In the genomic region with DNA sequence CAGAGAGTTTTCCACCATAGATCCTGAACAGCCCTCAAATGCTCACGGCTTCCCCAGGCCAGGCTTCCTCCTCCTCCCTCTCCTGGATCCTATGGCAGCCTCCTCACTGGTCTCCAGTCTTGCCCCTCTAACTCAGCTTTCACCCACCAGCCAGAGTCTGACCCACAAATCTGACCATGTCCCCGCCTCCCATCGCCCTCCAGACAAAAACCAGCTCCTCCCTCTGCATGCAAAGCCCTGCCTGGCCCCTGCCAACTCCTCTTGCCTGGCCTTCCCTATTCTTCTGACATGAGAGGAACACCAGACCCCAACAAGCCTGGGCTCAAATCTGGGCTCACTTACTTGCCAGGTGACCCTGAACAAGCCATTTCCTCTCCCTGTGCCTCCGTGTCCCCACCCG, we compare ENCODE assay signal across 20 cellular contexts. TPM values are rescaled to one million over a fixed set of nuclear protein-coding genes. Genes with fewer than 3 reads are reported as not detected.
A peak's percentile ranks its signal among the peaks of the same experiment; 100 is the strongest.
DNase-seq lines count a peak whose midpoint lies in the region; ATAC-seq and TF ChIP-seq lines count a peak whose summit lies in the region.
"Had no signal": no experiment of that assay in that cellular context is flagged by ENCODE, and none has a peak within 500 bp of the region (broad histone marks: within the 10 kb centered on the region; RNA-seq: fewer than 3 reads in every experiment).

No MANE protein-coding gene starts in this region.

- no peak for DNase-seq in activated naive CD4-positive, alpha-beta T cell treated with anti-CD3 and anti-CD28 coated beads, Interleukin-2, amount 50 U/mL, for 72 hours (ENCODE audit: low spot score in 2 of 2)
- DNase-seq in WTC11 (ENCODE audit: low spot score) (no peak), memory B cell (ENCODE audit: low spot score in 2 of 2) (no peak), medulla oblongata (ENCODE audit: extremely low spot score) (no peak)
- DNase-seq: ACHN; activated CD4-positive, alpha-beta T cell treated with anti-CD3 and anti-CD28 coated beads, Interleukin-2, amount 50 U/mL, for 4 hours; activated naive CD4-positive, alpha-beta T cell treated with Interleukin-2 at 50 U/mL for 16 hours; HFFc6; MM.1S; NCI-H146; SHP77 treated with DMSO at 0.1 percent for 48 hours; stimulated activated CD8-positive, alpha-beta memory T cell treated with anti-CD3 and anti-CD28 coated beads, Interleukin-4, amount 100 ng/mL, for 48 hours; substantia nigra had no signal

- H3K36me3 Mint-ChIP-seq in activated naive CD4-positive, alpha-beta T cell treated with anti-CD3 and anti-CD28 coated beads, Interleukin-2, amount 50 U/mL, for 24 hours: peaks cover 24% of the 10 kb centered on the region
- H3K36me3 Mint-ChIP-seq in activated naive CD4-positive, alpha-beta T cell treated with anti-CD3 and anti-CD28 coated beads, Interleukin-2, amount 50 U/mL, for 72 hours: no peaks in the 10 kb centered on the region
- peaks cover 15% of the 10 kb centered on the region; the same call in 1 of the 2 replicates for H3K36me3 Mint-ChIP-seq in WTC11
- H3K36me3 Mint-ChIP-seq in memory B cell: peaks cover 47% of the 10 kb centered on the region
- peaks cover 78% of the 10 kb centered on the region for H3K36me3 Mint-ChIP-seq in stimulated activated memory B cell treated with anti-CD40 and anti-IgM and Interleukin-4, amounts not matched to agents 10 μg/mL and 1 μg/mL and 100 μg/mL, for 72 hours

- peak overlapping the region; percentile 55 for H3K27ac Mint-ChIP-seq in activated naive CD4-positive, alpha-beta T cell treated with anti-CD3 and anti-CD28 coated beads, Interleukin-2, amount 50 U/mL, for 24 hours
- peak overlapping the region in 1 of 2 donors; percentile 66 for H3K27ac Mint-ChIP-seq in activated naive CD4-positive, alpha-beta T cell treated with anti-CD3 and anti-CD28 coated beads, Interleukin-2, amount 50 U/mL, for 72 hours
- peak overlapping the region; percentile 80 for H3K27ac Mint-ChIP-seq in WTC11
- peak overlapping the region; percentile 45 for H3K27ac Mint-ChIP-seq in memory B cell
- H3K27ac Mint-ChIP-seq in stimulated activated memory B cell treated with anti-CD40 and anti-IgM and Interleukin-4, amounts not matched to agents 10 μg/mL and 1 μg/mL and 100 μg/mL, for 72 hours: peak overlapping the region; percentile 57
- H3K27ac Mint-ChIP-seq: HFFc6 had no signal

- no peak for TF ChIP-seq CTCF in WTC11 (IDR thresholded peaks at IDR 0.05)

- H3K9me3 Mint-ChIP-seq in activated naive CD4-positive, alpha-beta T cell treated with anti-CD3 and anti-CD28 coated beads, Interleukin-2, amount 50 U/mL, for 24 hours: no peaks in the 10 kb centered on the region
- H3K9me3 Mint-ChIP-seq in activated naive CD4-positive, alpha-beta T cell treated with anti-CD3 and anti-CD28 coated beads, Interleukin-2, amount 50 U/mL, for 72 hours: no peaks in the 10 kb centered on the region
- H3K9me3 Mint-ChIP-seq in WTC11 (no peaks in the 10 kb centered on the region), memory B cell (no peaks in the 10 kb centered on the region)
- H3K9me3 Mint-ChIP-seq in stimulated activated memory B cell treated with anti-CD40 and anti-IgM and Interleukin-4, amounts not matched to agents 10 μg/mL and 1 μg/mL and 100 μg/mL, for 72 hours: no peaks in the 10 kb centered on the region
- H3K9me3 Mint-ChIP-seq: HFFc6 had no signal

- H3K4me3 Mint-ChIP-seq in activated naive CD4-positive, alpha-beta T cell treated with anti-CD3 and anti-CD28 coated beads, Interleukin-2, amount 50 U/mL, for 24 hours: no peak overlapping the region
- H3K4me3 Mint-ChIP-seq in WTC11 (peak overlapping the region; percentile 8; the same call in 1 of the 2 replicates), memory B cell (no peak overlapping the region)
- H3K4me3 Mint-ChIP-seq in stimulated activated memory B cell treated with anti-CD40 and anti-IgM and Interleukin-4, amounts not matched to agents 10 μg/mL and 1 μg/mL and 100 μg/mL, for 72 hours: no peak overlapping the region
- H3K4me3 Mint-ChIP-seq: HFFc6 had no signal

- H3K4me1 Mint-ChIP-seq in activated naive CD4-positive, alpha-beta T cell treated with anti-CD3 and anti-CD28 coated beads, Interleukin-2, amount 50 U/mL, for 24 hours: no peaks in the 10 kb centered on the region
- peaks cover 42% of the 10 kb centered on the region for H3K4me1 Mint-ChIP-seq in WTC11
- peaks cover 15% of the 10 kb centered on the region for H3K4me1 Mint-ChIP-seq in memory B cell
- H3K4me1 Mint-ChIP-seq in stimulated activated memory B cell treated with anti-CD40 and anti-IgM and Interleukin-4, amounts not matched to agents 10 μg/mL and 1 μg/mL and 100 μg/mL, for 72 hours: peaks cover 41% of the 10 kb centered on the region

- CTCF ChIA-PET in WTC11 (lab: Charles Lee): interaction anchor here (0.9 to 7.4 kb wide), 6 partner anchors 17 to 235 kb away, joined by 3 to 53 read pairs (median 4); a partner anchor contains a TSS

- ATAC-seq in activated naive CD4-positive, alpha-beta T cell treated with anti-CD3 and anti-CD28 coated beads, Interleukin-2, amount 50 U/mL, for 72 hours: no peak
- ATAC-seq in WTC11 (no peak), memory B cell (ENCODE audit: low read depth) (no peak), HG03469 (IDR thresholded peaks at IDR 0.05; ENCODE audit: unreplicated experiment) (no peak), GM21423 (IDR thresholded peaks at IDR 0.05; ENCODE audit: unreplicated experiment) (no peak)
- no peak for ATAC-seq in stimulated activated memory B cell treated with anti-CD40 and anti-IgM and Interleukin-4, amounts not matched to agents 10 μg/mL and 1 μg/mL and 100 μg/mL, for 72 hours
- ATAC-seq: right cardiac atrium had no signal

- POLR2A ChIA-PET in WTC11 (lab: Charles Lee): no interaction called here

- no peaks in the 10 kb centered on the region for H3K27me3 Mint-ChIP-seq in activated naive CD4-positive, alpha-beta T cell treated with anti-CD3 and anti-CD28 coated beads, Interleukin-2, amount 50 U/mL, for 24 hours
- H3K27me3 Mint-ChIP-seq in WTC11 (ENCODE audit: low read depth) (no peaks in the 10 kb centered on the region), memory B cell (no peaks in the 10 kb centered on the region)
- H3K27me3 Mint-ChIP-seq in stimulated activated memory B cell treated with anti-CD40 and anti-IgM and Interleukin-4, amounts not matched to agents 10 μg/mL and 1 μg/mL and 100 μg/mL, for 72 hours: no peaks in the 10 kb centered on the region

TF ChIP-seq in WTC11, 78 proteins besides CTCF, POLR2A, EP300 and RAD21:
- TF ChIP-seq GABPB1 (CRISPR knock-in tag; IDR thresholded peaks at IDR 0.05) (no peak), ZNF138 (CRISPR knock-in tag; conservative IDR thresholded peaks at IDR 0.05) (no peak), FOXP1 (CRISPR knock-in tag; IDR thresholded peaks at IDR 0.05; ENCODE audit: borderline replicate concordance) (no peak), JUN (CRISPR knock-in tag; IDR thresholded peaks at IDR 0.05) (no peak), JAZF1 (CRISPR knock-in tag; IDR thresholded peaks at IDR 0.05) (no peak), RELA (CRISPR knock-in tag; IDR thresholded peaks at IDR 0.05; ENCODE audit: borderline replicate concordance) (no peak), TCF7 (CRISPR knock-in tag; IDR thresholded peaks at IDR 0.05; ENCODE audit: low read depth) (no peak)
- TF ChIP-seq, protein P1, sequence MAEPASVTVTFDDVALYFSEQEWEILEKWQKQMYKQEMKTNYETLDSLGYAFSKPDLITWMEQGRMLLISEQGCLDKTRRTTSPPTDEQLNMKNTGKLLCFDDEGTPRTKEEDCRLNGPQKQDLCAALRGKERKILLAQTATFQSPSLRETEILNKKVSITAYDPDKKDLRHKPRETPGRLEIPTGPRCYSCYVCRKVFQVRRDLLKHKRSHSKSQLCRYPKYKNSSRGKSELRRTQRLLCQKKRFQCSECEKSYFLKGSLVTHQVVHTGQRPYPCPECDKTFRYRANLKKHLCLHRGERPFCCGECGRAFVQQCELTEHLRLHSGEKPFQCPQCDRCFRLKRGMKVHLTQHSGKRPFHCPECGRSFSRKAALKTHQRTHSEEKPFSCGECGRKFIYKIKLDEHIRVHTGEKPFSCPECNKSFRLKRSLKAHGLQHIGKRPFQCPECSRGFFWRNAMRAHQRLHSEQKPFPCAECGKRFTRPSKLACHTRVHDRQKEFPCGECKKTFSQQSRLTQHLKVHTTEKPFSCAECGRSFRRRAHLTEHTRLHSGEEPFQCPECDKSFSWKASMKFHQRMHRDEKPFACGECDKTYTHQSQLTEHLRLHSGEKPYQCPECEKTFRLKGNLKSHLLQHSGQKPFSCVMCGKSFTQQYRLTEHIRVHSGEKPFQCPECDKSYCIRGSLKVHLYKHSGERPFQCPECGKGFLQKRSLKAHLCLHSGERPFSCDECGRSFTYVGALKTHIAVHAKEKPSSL (CRISPR knock-in tag; conservative IDR thresholded peaks at IDR 0.05): no peak
TF ChIP-seq in WTC11: peak in this region for 0.

RNA-seq across cellular contexts. Expression of a gene that starts 32.4 kb away (rescaled TPM):
- under 1 TPM; 0.68 to 0.97 TPM for total RNA-seq in activated naive CD4-positive, alpha-beta T cell treated with anti-CD3 and anti-CD28 coated beads, Interleukin-2, amount 50 U/mL, for 72 hours
- 3.7 to 5.0 TPM (median 4.9 TPM) in 3 replicates for total RNA-seq in WTC11 (2021)
- total RNA-seq: G401, osteocyte had no signal

RNA-seq across cellular contexts. Expression of a gene that starts 45.6 kb away (rescaled TPM):
- 100 to 1,000 TPM; 102 to 121 TPM for total RNA-seq in activated naive CD4-positive, alpha-beta T cell treated with anti-CD3 and anti-CD28 coated beads, Interleukin-2, amount 50 U/mL, for 72 hours
- 76.4 to 98.8 TPM (median 78.3 TPM) in 3 replicates for total RNA-seq in WTC11 (2021)
